Comparison of ENCODE assay signal across 8 cellular contexts in genomic region chr2:15912203-15912602, GRCh38. TPM values are rescaled to one million over a fixed set of nuclear protein-coding genes. Genes with fewer than 3 reads are reported as not detected.
DNase-seq lines count a peak whose midpoint lies in the region; ATAC-seq and TF ChIP-seq lines count a peak whose summit lies in the region.
"Had no signal": no experiment of that assay in that cellular context is flagged by ENCODE, and none has a peak within 500 bp of the region (broad histone marks: within the 10 kb centered on the region; RNA-seq: fewer than 3 reads in every experiment).

No MANE protein-coding gene starts in this region.

- H3K27me3 ChIP-seq in spleen (replicated peaks in 1 of 7): no peaks in the 10 kb centered on the region

- DNase-seq in M059J (ENCODE audit: low read depth): peak; percentile 87
- peak; percentile 21 for DNase-seq in cerebellar cortex (ENCODE audit: low spot score)
- DNase-seq in left lobe of liver (ENCODE audit: low spot score): no peak
- peak; percentile 31 for DNase-seq in type B pancreatic cell (ENCODE audit: extremely low spot score, unreplicated experiment)
- DNase-seq in spleen: no peak
- DNase-seq: amniotic stem cell had no signal

- no peaks in the 10 kb centered on the region for H3K36me3 Mint-ChIP-seq in type B pancreatic cell

- no peak overlapping the region for H3K4me3 ChIP-seq in spleen

- no peaks in the 10 kb centered on the region for H3K9me3 ChIP-seq in spleen

- no peak for TF ChIP-seq CTCF in type B pancreatic cell (conservative IDR thresholded peaks at IDR 0.05)
- TF ChIP-seq CTCF in spleen (IDR thresholded peaks at IDR 0.05 in 8 of 11, conservative IDR thresholded peaks at IDR 0.05 in 3 of 11): no peak

- H3K4me1 Mint-ChIP-seq in type B pancreatic cell (ENCODE audit: unreplicated experiment): peaks cover 16% of the 10 kb centered on the region

- no peaks in the 10 kb centered on the region for H3K27me3 Mint-ChIP-seq in type B pancreatic cell

- no peaks in the 10 kb centered on the region for H3K36me3 ChIP-seq in spleen

- no peak overlapping the region for H3K27ac ChIP-seq in spleen

- no peak overlapping the region for H3K27ac Mint-ChIP-seq in type B pancreatic cell

- H3K4me1 ChIP-seq in spleen: no peaks in the 10 kb centered on the region

- peak; percentile 65 for ATAC-seq in left lobe of liver
- no peak for ATAC-seq in GM21381 (IDR thresholded peaks at IDR 0.05; ENCODE audit: unreplicated experiment)
- ATAC-seq in GM19035 (IDR thresholded peaks at IDR 0.05; ENCODE audit: unreplicated experiment): no peak

- WGBS in spleen, 5 donors: 49 to 73% (median 62%) methylated on average over 10 of the region's 10 CpGs

- H3K4me3 Mint-ChIP-seq in type B pancreatic cell: no peak overlapping the region

- intact Hi-C loops in spleen (cut with DNase I; ENCODE audit: low total_unique reads): no loop called here

- H3K9me3 Mint-ChIP-seq in type B pancreatic cell: no peaks in the 10 kb centered on the region

- no peak for TF ChIP-seq POLR2A in spleen (IDR thresholded peaks at IDR 0.05)

RNA-seq across cellular contexts. Expression of gene MYCN, which starts 28.1 kb away (rescaled TPM):
- not detected in 2 replicates for total RNA-seq in M059J (2014; rRNA removed; shearing (Covaris generic))
- total RNA-seq in left lobe of liver (0.73 TPM), type B pancreatic cell (ENCODE audit: low replicate concordance) (24.6 and 68.3 TPM in 2 replicates), spleen (1 to 10 TPM in 1 of 7 donors, under 1 TPM in 4, not detected in 2; 0.29 to 1.3 (median 0.58) TPM)
- under 1 TPM; 0.03 to 0.16 (median 0.15) TPM for polyA plus RNA-seq in spleen

Comparison
In these comparisons a context has a peak if more than half of its experiments do, and no peak if none do; other contexts are left out.
1. DNase-seq: peak in M059J (single experiment), cerebellar cortex (single experiment) and type B pancreatic cell (single experiment); none in left lobe of liver (single experiment) and spleen (single experiment).
2. RNA of gene MYCN, which starts 28.1 kb away (total RNA-seq): 24.6 to 68.3 TPM in type B pancreatic cell; 0.73 TPM in left lobe of liver (single experiment), 0.29 to 1.3 TPM in spleen and not detected in M059J; every median in the first group is over 10 times any median in the second.